In genomic region chr1:2072109-2072806, GRCh38 we compare ENCODE assay signal across 22 cellular contexts. TPM values are rescaled to one million over a fixed set of nuclear protein-coding genes. Genes with fewer than 3 reads are reported as not detected.
DNase-seq lines count a peak whose midpoint lies in the region; ATAC-seq and TF ChIP-seq lines count a peak whose summit lies in the region.
"Had no signal": no experiment of that assay in that cellular context is flagged by ENCODE, and none has a peak within 500 bp of the region (broad histone marks: within the 10 kb centered on the region; RNA-seq: fewer than 3 reads in every experiment).

No MANE protein-coding gene starts in this region.

- peaks cover 0 to 36% (median 0%) of the 10 kb centered on the region in 3 donors for H3K36me3 ChIP-seq in Peyer's patch
- H3K36me3 ChIP-seq in MG63 = no peaks in the 10 kb centered on the region
- H3K36me3 ChIP-seq: brain microvascular endothelial cell, heart left ventricle had no signal

- peaks cover 10% of the 10 kb centered on the region for H3K4me1 Mint-ChIP-seq in activated T-cell treated with anti-CD3 and anti-CD28 coated beads, Interleukin-2, amount 50 U/mL, for 72 hours (ENCODE audit: low read depth)
- H3K4me1 Mint-ChIP-seq in activated T-cell treated with anti-CD3 and anti-CD28 coated beads, Interleukin-2, amount 50 U/mL, for 4 hours (ENCODE audit: low read depth) = peaks cover 5% of the 10 kb centered on the region
- peaks cover 23% of the 10 kb centered on the region for H3K4me1 Mint-ChIP-seq in stimulated activated naive CD8-positive, alpha-beta T cell treated with anti-CD3 and anti-CD28 coated beads, Interleukin-15, amount 100 ng/mL, for 72 hours
- H3K4me1 Mint-ChIP-seq in osteocyte (ENCODE audit: unreplicated experiment) = peaks cover 4% of the 10 kb centered on the region

- H3K4me3 Mint-ChIP-seq in activated T-cell treated with anti-CD3 and anti-CD28 coated beads, Interleukin-2, amount 50 U/mL, for 72 hours = no peak overlapping the region
- H3K4me3 Mint-ChIP-seq in activated T-cell treated with anti-CD3 and anti-CD28 coated beads, Interleukin-2, amount 50 U/mL, for 4 hours = no peak overlapping the region
- no peak overlapping the region for H3K4me3 Mint-ChIP-seq in stimulated activated naive CD8-positive, alpha-beta T cell treated with anti-CD3 and anti-CD28 coated beads, Interleukin-15, amount 100 ng/mL, for 72 hours
- no peak overlapping the region for H3K4me3 Mint-ChIP-seq in osteocyte (ENCODE audit: unreplicated experiment)
- H3K4me3 Mint-ChIP-seq: activated naive CD8-positive, alpha-beta T cell had no signal

- peaks cover 0 to 6% of the 10 kb centered on the region in 2 donors for H3K9me3 Mint-ChIP-seq in activated T-cell treated with anti-CD3 and anti-CD28 coated beads, Interleukin-2, amount 50 U/mL, for 72 hours
- H3K9me3 Mint-ChIP-seq in activated T-cell treated with anti-CD3 and anti-CD28 coated beads, Interleukin-2, amount 50 U/mL, for 4 hours = peaks cover 6% of the 10 kb centered on the region
- peaks cover 6 to 13% of the 10 kb centered on the region in 2 donors for H3K9me3 Mint-ChIP-seq in stimulated activated naive CD8-positive, alpha-beta T cell treated with anti-CD3 and anti-CD28 coated beads, Interleukin-15, amount 100 ng/mL, for 72 hours
- H3K9me3 Mint-ChIP-seq in osteocyte (ENCODE audit: unreplicated experiment) = no peaks in the 10 kb centered on the region

- H3K4me3 ChIP-seq in Peyer's patch (no peak overlapping the region), MG63 (no peak overlapping the region)
- H3K4me3 ChIP-seq: heart left ventricle, left lung, suprapubic skin had no signal

- H3K9me3 ChIP-seq in Peyer's patch = peaks cover 0 to 6% (median 0%) of the 10 kb centered on the region in 4 donors
- no peaks in the 10 kb centered on the region for H3K9me3 ChIP-seq in MG63
- H3K9me3 ChIP-seq: suprapubic skin had no signal

- H3K27ac Mint-ChIP-seq in activated T-cell treated with anti-CD3 and anti-CD28 coated beads, Interleukin-2, amount 50 U/mL, for 72 hours = no peak overlapping the region
- H3K27ac Mint-ChIP-seq in stimulated activated naive CD8-positive, alpha-beta T cell treated with anti-CD3 and anti-CD28 coated beads, Interleukin-15, amount 100 ng/mL, for 72 hours = peak overlapping the region in 1 of 2 donors; percentile 82
- no peak overlapping the region for H3K27ac Mint-ChIP-seq in osteocyte (ENCODE audit: unreplicated experiment)
- H3K27ac Mint-ChIP-seq: activated naive CD8-positive, alpha-beta T cell had no signal

- H3K27me3 Mint-ChIP-seq in activated T-cell treated with anti-CD3 and anti-CD28 coated beads, Interleukin-2, amount 50 U/mL, for 72 hours (ENCODE audit: low read depth) = no peaks in the 10 kb centered on the region
- H3K27me3 Mint-ChIP-seq in activated T-cell treated with anti-CD3 and anti-CD28 coated beads, Interleukin-2, amount 50 U/mL, for 4 hours (ENCODE audit: low read depth) = no peaks in the 10 kb centered on the region
- H3K27me3 Mint-ChIP-seq in stimulated activated naive CD8-positive, alpha-beta T cell treated with anti-CD3 and anti-CD28 coated beads, Interleukin-15, amount 100 ng/mL, for 72 hours = no peaks in the 10 kb centered on the region
- H3K27me3 Mint-ChIP-seq in osteocyte (ENCODE audit: unreplicated experiment) = peaks cover 17% of the 10 kb centered on the region
- H3K27me3 Mint-ChIP-seq: activated naive CD8-positive, alpha-beta T cell had no signal

- TF ChIP-seq CTCF in Peyer's patch (IDR thresholded peaks at IDR 0.05) = no peak
- no peak for TF ChIP-seq CTCF in osteocyte (IDR thresholded peaks at IDR 0.05)

- H3K36me3 Mint-ChIP-seq in activated T-cell treated with anti-CD3 and anti-CD28 coated beads, Interleukin-2, amount 50 U/mL, for 72 hours (ENCODE audit: insufficient read depth in 2 of 2) = peaks cover 3 to 6% of the 10 kb centered on the region in 2 donors
- H3K36me3 Mint-ChIP-seq in activated T-cell treated with anti-CD3 and anti-CD28 coated beads, Interleukin-2, amount 50 U/mL, for 4 hours (ENCODE audit: insufficient read depth) = peaks cover 22% of the 10 kb centered on the region
- no peaks in the 10 kb centered on the region for H3K36me3 Mint-ChIP-seq in osteocyte (ENCODE audit: unreplicated experiment)

- ATAC-seq in activated T-cell treated with anti-CD3 and anti-CD28 coated beads, Interleukin-2, amount 50 U/mL, for 72 hours (replicated peaks in 1 of 2) = peak; percentile 37 to 41
- no peak for ATAC-seq in activated T-cell treated with anti-CD3 and anti-CD28 coated beads, Interleukin-2, amount 50 U/mL, for 4 hours
- peak; percentile 96 for ATAC-seq in left colon
- peak; percentile 40 for ATAC-seq in stimulated activated naive CD8-positive, alpha-beta T cell treated with anti-CD3 and anti-CD28 coated beads, Interleukin-15, amount 100 ng/mL, for 72 hours
- ATAC-seq: heart left ventricle, left lung had no signal

- no peak for DNase-seq in activated T-cell treated with anti-CD3 and anti-CD28 coated beads, Interleukin-2, amount 50 U/mL, for 72 hours
- no peak for DNase-seq in activated T-cell treated with anti-CD3 and anti-CD28 coated beads, Interleukin-2, amount 50 U/mL, for 4 hours
- DNase-seq in Peyer's patch (peak in 2 of 3 donors; percentile 84 to 88), left colon (peak; percentile 71 to 81), osteocyte (ENCODE audit: extremely low spot score, unreplicated experiment) (no peak), MG63 (no peak)
- DNase-seq in stimulated activated naive CD8-positive, alpha-beta T cell treated with anti-CD3 and anti-CD28 coated beads, Interleukin-15, amount 100 ng/mL, for 72 hours = no peak
- DNase-seq in effector CD8-positive, alpha-beta T cell (lab: John Stamatoyannopoulos, UW) = no peak
- DNase-seq: activated CD4-positive, alpha-beta T cell treated with anti-CD3 and anti-CD28 coated beads, Interleukin-2, amount 50 U/mL, for 4 hours; brain microvascular endothelial cell; OCI-M1; retina; SIG-M5; stimulated activated CD4-positive, alpha-beta T cell treated with anti-CD3 and anti-CD28 coated beads, Interleukin-12 subunit alpha, Interleukin-12 subunit beta, amount 100 ng/mL, for 4 hours; T-helper 2 cell had no signal

- peaks cover 0 to 23% (median 1%) of the 10 kb centered on the region in 4 donors for H3K4me1 ChIP-seq in Peyer's patch
- H3K4me1 ChIP-seq: heart left ventricle, left lung, suprapubic skin had no signal

- H3K27me3 ChIP-seq in Peyer's patch = no peaks in the 10 kb centered on the region
- H3K27me3 ChIP-seq in MG63 = peaks cover 3% of the 10 kb centered on the region; the same call in 1 of the 2 replicates

- H3K27ac ChIP-seq in Peyer's patch = peak overlapping the region in 3 of 4 donors; percentile 53 to 84 (median 82)
- H3K27ac ChIP-seq: brain microvascular endothelial cell, C4-2B, heart left ventricle, left lung, suprapubic skin, VCaP had no signal

- intact Hi-C loops in left colon (cut with DNase I, micrococcal nuclease) = no loop called here

- TF ChIP-seq POLR2A in Peyer's patch (IDR thresholded peaks at IDR 0.05) = peak in 1 of 2 donors; percentile 34

RNA-seq across cellular contexts. Expression of gene PRKCZ, which starts 22.0 kb away (rescaled TPM):
- 10 to 100 TPM; 12.3 to 16.8 TPM for total RNA-seq in activated T-cell treated with anti-CD3 and anti-CD28 coated beads, Interleukin-2, amount 50 U/mL, for 72 hours
- 10 to 100 TPM; 15.0 to 15.6 (median 15.0) TPM for total RNA-seq in activated T-cell treated with anti-CD3 and anti-CD28 coated beads, Interleukin-2, amount 50 U/mL, for 4 hours
- total RNA-seq in Peyer's patch = 100 to 1,000 TPM in 2 of 4 donors, 10 to 100 TPM in 2; 51.2 to 105 (median 93.6) TPM
- 10 to 100 TPM; 60.7 to 67.8 TPM for total RNA-seq in left colon
- total RNA-seq in osteocyte = 2.3 and 3.1 TPM in 2 replicates
- total RNA-seq in MG63 (2014; rRNA removed; shearing (Covaris generic); ENCODE audit: low replicate concordance) = 5.3 and 12.2 TPM in 2 replicates

RNA-seq across cellular contexts. Expression of gene GABRD, which starts 53.1 kb away (rescaled TPM):
- total RNA-seq in activated T-cell treated with anti-CD3 and anti-CD28 coated beads, Interleukin-2, amount 50 U/mL, for 72 hours = not detected
- not detected for total RNA-seq in activated T-cell treated with anti-CD3 and anti-CD28 coated beads, Interleukin-2, amount 50 U/mL, for 4 hours
- not detected for total RNA-seq in Peyer's patch
- total RNA-seq in left colon = not detected
- not detected in 2 replicates for total RNA-seq in osteocyte
- total RNA-seq in MG63 (2014; rRNA removed; shearing (Covaris generic); ENCODE audit: low replicate concordance) = not detected in 2 replicates
- total RNA-seq: mononuclear cell had no signal

Comparison
In these comparisons a context has a peak if more than half of its experiments do, and no peak if none do; other contexts are left out.
1. ATAC-seq: peak in activated T-cell treated with anti-CD3 and anti-CD28 coated beads, Interleukin-2, amount 50 U/mL, for 72 hours (2 of 2), left colon (single experiment) and stimulated activated naive CD8-positive, alpha-beta T cell treated with anti-CD3 and anti-CD28 coated beads, Interleukin-15, amount 100 ng/mL, for 72 hours (single experiment); none in activated T-cell treated with anti-CD3 and anti-CD28 coated beads, Interleukin-2, amount 50 U/mL, for 4 hours (0 of 2).
2. DNase-seq: peak in Peyer's patch (2 of 3) and left colon (2 of 2); none in activated T-cell treated with anti-CD3 and anti-CD28 coated beads, Interleukin-2, amount 50 U/mL, for 72 hours (0 of 2), activated T-cell treated with anti-CD3 and anti-CD28 coated beads, Interleukin-2, amount 50 U/mL, for 4 hours (single experiment), stimulated activated naive CD8-positive, alpha-beta T cell treated with anti-CD3 and anti-CD28 coated beads, Interleukin-15, amount 100 ng/mL, for 72 hours (0 of 2), osteocyte (single experiment), effector CD8-positive, alpha-beta T cell (single experiment) and MG63 (single experiment).